43 cellular contexts compared by ENCODE assay signal in genomic region chrX:125308653-125309052, GRCh38. TPM values are rescaled to one million over a fixed set of nuclear protein-coding genes. Genes with fewer than 3 reads are reported as not detected.
"Had no signal": no experiment of that assay in that cellular context is flagged by ENCODE, and none has a peak within 500 bp of the region (broad histone marks: within the 10 kb centered on the region; RNA-seq: fewer than 3 reads in every experiment).

No MANE protein-coding gene starts in this region.

- H3K27ac ChIP-seq: adrenal gland, ascending aorta, body of pancreas, brain microvascular endothelial cell, breast epithelium, cardiac muscle cell had no signal

- H3K4me3 Mint-ChIP-seq: activated naive CD4-positive, alpha-beta T cell treated with anti-CD3 and anti-CD28 coated beads for 36 hours; activated naive CD4-positive, alpha-beta T cell treated with anti-CD3 and anti-CD28 coated beads, Interleukin-2, amount 10 ng/mL, durations not matched to agents 7 days and 5 days; activated naive CD4-positive, alpha-beta T cell treated with anti-CD3 and anti-CD28 coated beads, Interleukin-2, amount 50 U/mL, for 24 hours; activated naive CD8-positive, alpha-beta T cell; activated naive CD8-positive, alpha-beta T cell treated with anti-CD3 and anti-CD28 coated beads for 36 hours; activated naive CD8-positive, alpha-beta T cell treated with anti-CD3 and anti-CD28 coated beads, Interleukin-2, amount 10 ng/mL, durations not matched to agents 7 days and 5 days; activated naive CD8-positive, alpha-beta T cell treated with anti-CD3 and anti-CD28 coated beads, Interleukin-2, amount 50 U/mL, for 24 hours; activated T-cell treated with anti-CD3 and anti-CD28 coated beads, Interleukin-2, amount 50 U/mL, for 24 hours; activated T-cell treated with anti-CD3 and anti-CD28 coated beads, Interleukin-2, amount 50 U/mL, for 4 hours; activated T-cell treated with anti-CD3 and anti-CD28 coated beads, Interleukin-2, amount 50 U/mL, for 72 hours; activated T-helper 1 cell treated with anti-CD3 and anti-CD28 coated beads, Interleukin-12 subunit alpha, Interleukin-12 subunit beta, Interleukin-2, Interleukin-4 antibody, amounts not matched to agents 30 ng/mL and 10 ng/mL and 1 ng/mL, durations not matched to agents 14 hours and 24 hours and 36 hours; activated T-helper 17 cell treated with anti-CD3 and anti-CD28 coated beads, Interleukin-2, amount 50 U/mL, for 72 hours; brain; central memory CD8-positive, alpha-beta T cell had no signal

- H3K9me3 ChIP-seq: adrenal gland, ascending aorta, body of pancreas had no signal

- H3K27ac Mint-ChIP-seq: activated naive CD4-positive, alpha-beta T cell treated with anti-CD3 and anti-CD28 coated beads for 36 hours; activated naive CD4-positive, alpha-beta T cell treated with anti-CD3 and anti-CD28 coated beads, Interleukin-2, amount 10 ng/mL, durations not matched to agents 7 days and 5 days; activated naive CD4-positive, alpha-beta T cell treated with anti-CD3 and anti-CD28 coated beads, Interleukin-2, amount 50 U/mL, for 24 hours; activated naive CD4-positive, alpha-beta T cell treated with anti-CD3 and anti-CD28 coated beads, Interleukin-2, amount 50 U/mL, for 72 hours; activated naive CD8-positive, alpha-beta T cell; activated naive CD8-positive, alpha-beta T cell treated with anti-CD3 and anti-CD28 coated beads for 36 hours; activated naive CD8-positive, alpha-beta T cell treated with anti-CD3 and anti-CD28 coated beads, Interleukin-2, amount 10 ng/mL, durations not matched to agents 7 days and 5 days; activated naive CD8-positive, alpha-beta T cell treated with anti-CD3 and anti-CD28 coated beads, Interleukin-2, amount 50 U/mL, for 24 hours; activated T-cell treated with anti-CD3 and anti-CD28 coated beads, Interleukin-2, amount 50 U/mL, for 24 hours; activated T-cell treated with anti-CD3 and anti-CD28 coated beads, Interleukin-2, amount 50 U/mL, for 72 hours; activated T-helper 1 cell treated with anti-CD3 and anti-CD28 coated beads, Interleukin-12 subunit alpha, Interleukin-12 subunit beta, Interleukin-2, Interleukin-4 antibody, amounts not matched to agents 30 ng/mL and 10 ng/mL and 1 ng/mL, durations not matched to agents 14 hours and 24 hours and 36 hours; activated T-helper 17 cell treated with anti-CD3 and anti-CD28 coated beads, Interleukin-2, amount 50 U/mL, for 72 hours; activated T-helper 2 cell treated with anti-CD3 and anti-CD28 coated beads, Interferon-gamma antibody, Interleukin-2, Interleukin-4, amounts not matched to agents 10 μg/mL and 5 μg/mL and 100 μg/mL, durations not matched to agents 14 hours and 24 hours and 36 hours; brain had no signal

- DNase-seq: activated effector memory CD4-positive, alpha-beta T cell treated with anti-CD3 and anti-CD28 coated beads, Interleukin-2, amount 50 U/mL, for 16 hours; activated effector memory CD4-positive, alpha-beta T cell treated with Interleukin-2 at 50 U/mL for 16 hours; activated gamma-delta T cell; activated gamma-delta T cell treated with Interleukin-2 at 50 U/mL for 16 hours; activated naive CD4-positive, alpha-beta T cell; activated naive CD4-positive, alpha-beta T cell treated with anti-CD3 and anti-CD28 coated beads for 36 hours; activated naive CD4-positive, alpha-beta T cell treated with anti-CD3 and anti-CD28 coated beads, Interleukin-2, amount 10 ng/mL, durations not matched to agents 7 days and 5 days; activated naive CD4-positive, alpha-beta T cell treated with anti-CD3 and anti-CD28 coated beads, Interleukin-2, amount 50 U/mL, for 16 hours; activated naive CD4-positive, alpha-beta T cell treated with Interleukin-2 at 50 U/mL for 16 hours; activated naive CD8-positive, alpha-beta T cell treated with anti-CD3 and anti-CD28 coated beads for 36 hours; activated naive CD8-positive, alpha-beta T cell treated with anti-CD3 and anti-CD28 coated beads, Interleukin-2, amount 10 ng/mL, durations not matched to agents 7 days and 5 days; activated naive CD8-positive, alpha-beta T cell treated with anti-CD3 and anti-CD28 coated beads, Interleukin-2, amount 50 U/mL, for 24 hours; activated T-cell treated with anti-CD3 and anti-CD28 coated beads, Interleukin-2, amount 50 U/mL, for 1 hour; activated T-cell treated with anti-CD3 and anti-CD28 coated beads, Interleukin-2, amount 50 U/mL, for 24 hours; activated T-cell treated with anti-CD3 and anti-CD28 coated beads, Interleukin-2, amount 50 U/mL, for 4 hours; activated T-cell treated with anti-CD3 and anti-CD28 coated beads, Interleukin-2, amount 50 U/mL, for 48 hours; activated T-cell treated with anti-CD3 and anti-CD28 coated beads, Interleukin-2, amount 50 U/mL, for 72 hours; adrenal gland; amniotic stem cell; amygdala; anterior cingulate cortex; aorta; body of pancreas; brain microvascular endothelial cell; caudate nucleus; central memory CD4-positive, alpha-beta T cell; cerebellar nuclear complex had no signal

- H3K4me1 Mint-ChIP-seq: activated naive CD4-positive, alpha-beta T cell treated with anti-CD3 and anti-CD28 coated beads, Interleukin-2, amount 10 ng/mL, durations not matched to agents 7 days and 5 days; activated naive CD4-positive, alpha-beta T cell treated with anti-CD3 and anti-CD28 coated beads, Interleukin-2, amount 50 U/mL, for 24 hours; activated naive CD8-positive, alpha-beta T cell treated with anti-CD3 and anti-CD28 coated beads, Interleukin-2, amount 10 ng/mL, durations not matched to agents 7 days and 5 days; activated T-helper 17 cell treated with anti-CD3 and anti-CD28 coated beads, Interleukin-2, amount 50 U/mL, for 72 hours; brain; central memory CD8-positive, alpha-beta T cell had no signal

- ATAC-seq: activated naive CD8-positive, alpha-beta T cell treated with anti-CD3 and anti-CD28 coated beads, Interleukin-2, amount 50 U/mL, for 24 hours; activated T-helper 17 cell treated with anti-CD3 and anti-CD28 coated beads, Interleukin-2, amount 50 U/mL, for 72 hours; body of pancreas had no signal

- H3K36me3 ChIP-seq: adrenal gland, ascending aorta, brain microvascular endothelial cell, breast epithelium, cardiac muscle cell had no signal

- H3K4me3 ChIP-seq: adrenal gland, ascending aorta, body of pancreas, breast epithelium, cardiac muscle cell had no signal

- H3K4me1 ChIP-seq: adrenal gland, ascending aorta, body of pancreas, breast epithelium had no signal

- H3K9me3 Mint-ChIP-seq: activated naive CD4-positive, alpha-beta T cell treated with anti-CD3 and anti-CD28 coated beads for 36 hours; activated naive CD4-positive, alpha-beta T cell treated with anti-CD3 and anti-CD28 coated beads, Interleukin-2, amount 10 ng/mL, durations not matched to agents 7 days and 5 days; activated naive CD4-positive, alpha-beta T cell treated with anti-CD3 and anti-CD28 coated beads, Interleukin-2, amount 50 U/mL, for 24 hours; activated naive CD4-positive, alpha-beta T cell treated with anti-CD3 and anti-CD28 coated beads, Interleukin-2, amount 50 U/mL, for 72 hours; activated naive CD8-positive, alpha-beta T cell treated with anti-CD3 and anti-CD28 coated beads for 36 hours; activated naive CD8-positive, alpha-beta T cell treated with anti-CD3 and anti-CD28 coated beads, Interleukin-2, amount 10 ng/mL, durations not matched to agents 7 days and 5 days; activated naive CD8-positive, alpha-beta T cell treated with anti-CD3 and anti-CD28 coated beads, Interleukin-2, amount 50 U/mL, for 24 hours; activated T-cell treated with anti-CD3 and anti-CD28 coated beads, Interleukin-2, amount 50 U/mL, for 24 hours; activated T-cell treated with anti-CD3 and anti-CD28 coated beads, Interleukin-2, amount 50 U/mL, for 4 hours; activated T-helper 1 cell treated with anti-CD3 and anti-CD28 coated beads, Interleukin-12 subunit alpha, Interleukin-12 subunit beta, Interleukin-2, Interleukin-4 antibody, amounts not matched to agents 30 ng/mL and 10 ng/mL and 1 ng/mL, durations not matched to agents 14 hours and 24 hours and 36 hours; activated T-helper 17 cell treated with anti-CD3 and anti-CD28 coated beads, Interleukin-2, amount 50 U/mL, for 72 hours; activated T-helper 2 cell treated with anti-CD3 and anti-CD28 coated beads, Interferon-gamma antibody, Interleukin-2, Interleukin-4, amounts not matched to agents 10 μg/mL and 5 μg/mL and 100 μg/mL, durations not matched to agents 14 hours and 24 hours and 36 hours; central memory CD8-positive, alpha-beta T cell had no signal

- H3K27me3 ChIP-seq: adrenal gland, ascending aorta, body of pancreas, brain microvascular endothelial cell, cardiac muscle cell had no signal

- H3K36me3 Mint-ChIP-seq: activated naive CD4-positive, alpha-beta T cell treated with anti-CD3 and anti-CD28 coated beads, Interleukin-2, amount 10 ng/mL, durations not matched to agents 7 days and 5 days; activated naive CD4-positive, alpha-beta T cell treated with anti-CD3 and anti-CD28 coated beads, Interleukin-2, amount 50 U/mL, for 24 hours; activated naive CD4-positive, alpha-beta T cell treated with anti-CD3 and anti-CD28 coated beads, Interleukin-2, amount 50 U/mL, for 72 hours; activated naive CD8-positive, alpha-beta T cell; activated naive CD8-positive, alpha-beta T cell treated with anti-CD3 and anti-CD28 coated beads for 36 hours; activated naive CD8-positive, alpha-beta T cell treated with anti-CD3 and anti-CD28 coated beads, Interleukin-2, amount 10 ng/mL, durations not matched to agents 7 days and 5 days; brain had no signal

RNA-seq across cellular contexts. Expression of gene TEX13C, which starts 11.0 kb away (rescaled TPM):
- total RNA-seq: activated naive CD4-positive, alpha-beta T cell treated with anti-CD3 and anti-CD28 coated beads for 36 hours; activated naive CD4-positive, alpha-beta T cell treated with anti-CD3 and anti-CD28 coated beads, Interleukin-2, amount 50 U/mL, for 72 hours; activated naive CD8-positive, alpha-beta T cell treated with anti-CD3 and anti-CD28 coated beads for 36 hours; activated naive CD8-positive, alpha-beta T cell treated with anti-CD3 and anti-CD28 coated beads, Interleukin-2, amount 10 ng/mL, durations not matched to agents 7 days and 5 days; activated T-cell treated with anti-CD3 and anti-CD28 coated beads, Interleukin-2, amount 50 U/mL, for 4 hours; activated T-cell treated with anti-CD3 and anti-CD28 coated beads, Interleukin-2, amount 50 U/mL, for 72 hours; activated T-helper 1 cell treated with anti-CD3 and anti-CD28 coated beads, Interleukin-12 subunit alpha, Interleukin-12 subunit beta, Interleukin-2, Interleukin-4 antibody, amounts not matched to agents 30 ng/mL and 10 ng/mL and 1 ng/mL, durations not matched to agents 14 hours and 24 hours and 36 hours; activated T-helper 17 cell treated with anti-CD3 and anti-CD28 coated beads, Interleukin-2, amount 50 U/mL, for 72 hours; activated T-helper 2 cell treated with anti-CD3 and anti-CD28 coated beads, Interferon-gamma antibody, Interleukin-2, Interleukin-4, amounts not matched to agents 10 μg/mL and 5 μg/mL and 100 μg/mL, durations not matched to agents 14 hours and 24 hours and 36 hours; adrenal gland; aorta; ascending aorta; astrocyte; body of pancreas; breast epithelium; bronchial epithelial cell; cardiac muscle cell; cardiac septum; cerebellum; chondrocyte had no signal
